ENCODE assay signal across 8 cellular contexts in the genomic region with DNA sequence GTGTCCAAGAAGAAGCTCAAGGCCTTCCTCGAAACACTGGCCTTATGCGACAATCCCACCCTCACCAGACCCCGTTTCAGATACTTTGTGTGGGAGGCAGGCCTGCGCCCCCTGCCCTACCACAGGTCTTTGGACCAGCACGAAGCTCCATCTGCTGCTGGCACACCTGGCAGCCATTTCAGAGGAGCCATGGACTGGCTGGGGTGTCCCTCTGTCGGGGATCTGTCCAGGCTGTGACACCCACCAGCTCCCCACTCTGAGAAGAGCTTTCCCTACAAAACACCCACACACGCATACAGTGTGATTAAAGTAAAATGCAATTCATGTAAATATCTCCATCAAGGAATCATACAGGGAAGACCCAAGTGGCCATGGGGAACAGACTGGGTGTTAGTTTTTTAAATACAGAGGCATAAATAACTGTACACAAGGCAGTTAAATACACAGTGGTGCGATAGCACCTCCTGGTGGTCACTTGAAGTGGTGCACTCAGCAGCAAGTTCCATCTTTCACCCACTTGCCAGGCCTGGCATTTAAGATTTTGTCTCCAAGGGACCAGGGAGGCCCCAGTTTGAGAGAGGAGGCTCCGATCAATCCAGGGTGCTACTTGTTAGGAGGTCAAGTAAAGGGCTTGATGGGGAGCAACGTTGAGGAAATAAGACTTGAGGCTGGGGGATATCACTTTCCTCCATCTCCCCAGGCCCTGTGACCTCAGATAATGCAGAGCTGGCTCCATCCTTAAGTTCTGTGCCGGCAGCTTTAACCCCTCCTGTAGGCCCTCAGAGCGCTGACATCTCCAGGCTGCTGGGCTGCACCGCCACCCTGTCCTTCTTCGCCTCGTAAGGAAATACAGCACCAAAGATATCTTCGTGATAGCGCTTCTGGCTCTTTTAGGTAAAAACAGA. TPM values are rescaled to one million over a fixed set of nuclear protein-coding genes. Genes with fewer than 3 reads are reported as not detected.
A peak's percentile ranks its signal among the peaks of the same experiment; 100 is the strongest.
DNase-seq lines count a peak whose midpoint lies in the region; ATAC-seq and TF ChIP-seq lines count a peak whose summit lies in the region.

No MANE protein-coding gene starts in this region.

- peak; percentile 51 for DNase-seq in NCI-H2227 (lab: John Stamatoyannopoulos, UW; ENCODE audit: unreplicated experiment)
- DNase-seq in NCI-H2227 treated with DMSO at 0.1 percent for 48 hours (lab: John Stamatoyannopoulos, UW), result no peak
- peak; percentile 18 for DNase-seq in NCI-H1092 treated with DMSO at 0.1 percent for 48 hours (lab: John Stamatoyannopoulos, UW)
- DNase-seq in activated CD8-positive, alpha-beta memory T cell treated with anti-CD3 and anti-CD28 coated beads for 4 hours (ENCODE audit: low read depth in 2 of 2), result peak; percentile 14 to 18
- peak; percentile 65 for DNase-seq in upper lobe of right lung

- H3K27ac ChIP-seq in neutrophil, result no peak overlapping the region
- no peak overlapping the region for H3K27ac ChIP-seq in upper lobe of right lung

- H3K36me3 ChIP-seq in neutrophil (no peaks in the 10 kb centered on the region), upper lobe of right lung (no peaks in the 10 kb centered on the region)

- ATAC-seq in esophagus mucosa (peak; percentile 61), upper lobe of right lung (peak; percentile 61), HG03342 (IDR thresholded peaks at IDR 0.05; ENCODE audit: unreplicated experiment) (no peak)

- H3K9me3 ChIP-seq in neutrophil (no peaks in the 10 kb centered on the region), upper lobe of right lung (no peaks in the 10 kb centered on the region)

- intact Hi-C loops in upper lobe of right lung (cut with DNase I), result loop anchor here (10.0 kb wide), 1 partner anchor 82 kb away; no protein-coding TSS in a partner anchor

- H3K27me3 ChIP-seq in neutrophil (no peaks in the 10 kb centered on the region), upper lobe of right lung (no peaks in the 10 kb centered on the region)

- H3K4me3 ChIP-seq in neutrophil (ENCODE audit: low read depth in 1 of 2, low read length in 1 of 2) (no peak overlapping the region), upper lobe of right lung (no peak overlapping the region)

- TF ChIP-seq CTCF in neutrophil (IDR thresholded peaks at IDR 0.05) (peak; percentile 77), upper lobe of right lung (IDR thresholded peaks at IDR 0.05) (peak; percentile 95)

- no peaks in the 10 kb centered on the region for H3K4me1 ChIP-seq in neutrophil (ENCODE audit: control insufficient read depth in 1 of 2, insufficient read depth in 1 of 2, low read depth in 1 of 2, low read length in 1 of 2)
- H3K4me1 ChIP-seq in upper lobe of right lung, result no peaks in the 10 kb centered on the region

RNA-seq across cellular contexts. Expression of a gene that starts 43.6 kb away (rescaled TPM):
- not detected for total RNA-seq in esophagus mucosa
- 0.55 TPM for total RNA-seq in upper lobe of right lung
